20 cellular contexts compared by ENCODE assay signal in genomic region chr3:157172746-157173145, GRCh38. TPM values are rescaled to one million over a fixed set of nuclear protein-coding genes. Genes with fewer than 3 reads are reported as not detected.
DNase-seq lines count a peak whose midpoint lies in the region; ATAC-seq, FAIRE-seq and TF ChIP-seq lines count a peak whose summit lies in the region.
"Had no signal": no experiment of that assay in that cellular context is flagged by ENCODE, and none has a peak within 500 bp of the region (broad histone marks: within the 10 kb centered on the region; RNA-seq: fewer than 3 reads in every experiment).

No MANE protein-coding gene starts in this region.

- no peak for FAIRE-seq in HepG2 (lab: Jason Lieb, UNC)
- FAIRE-seq: H54 had no signal

- H3K27me3 Mint-ChIP-seq in activated CD4-positive, alpha-beta T cell treated with anti-CD3 and anti-CD28 coated beads for 36 hours = no peaks in the 10 kb centered on the region
- H3K27me3 Mint-ChIP-seq in neural crest cell (ENCODE audit: low read depth) = peaks cover 5% of the 10 kb centered on the region

- H3K4me3 ChIP-seq in DND-41 (ENCODE audit: low read depth in 1 of 2, low read length in 2 of 2) = no peak overlapping the region
- H3K4me3 ChIP-seq in breast epithelium = no peak overlapping the region
- H3K4me3 ChIP-seq in HepG2 (replicated peaks in 1 of 3; ENCODE audit: insufficient read depth in 1 of 3, low read depth in 2 of 3, low read length in 3 of 3) = no peak overlapping the region
- H3K4me3 ChIP-seq: spleen had no signal

- H3K9me3 Mint-ChIP-seq in activated CD4-positive, alpha-beta T cell treated with anti-CD3 and anti-CD28 coated beads for 36 hours (ENCODE audit: low read depth) = no peaks in the 10 kb centered on the region
- H3K9me3 Mint-ChIP-seq in neural crest cell = no peaks in the 10 kb centered on the region

- H3K27ac Mint-ChIP-seq in activated CD4-positive, alpha-beta T cell treated with anti-CD3 and anti-CD28 coated beads for 36 hours = peak overlapping the region; percentile 24
- no peak overlapping the region for H3K27ac Mint-ChIP-seq in neural crest cell (ENCODE audit: unreplicated experiment)

- no peak for ATAC-seq in activated CD4-positive, alpha-beta T cell treated with anti-CD3 and anti-CD28 coated beads for 36 hours
- ATAC-seq in DND-41 (ENCODE audit: insufficient read depth, low read depth) (no peak), HepG2 (no peak)
- ATAC-seq: left colon had no signal

- no peak overlapping the region for H3K4me3 Mint-ChIP-seq in activated CD4-positive, alpha-beta T cell treated with anti-CD3 and anti-CD28 coated beads for 36 hours
- H3K4me3 Mint-ChIP-seq in neural crest cell = peak overlapping the region; percentile 76

- 0 out of 2 replicates have a peak overlapping the region, but pooled peaks have one; percentile 20 for H2AFZ ChIP-seq in DND-41 (ENCODE audit: low read depth, low read length)
- H2AFZ ChIP-seq in HepG2 (ENCODE audit: low read length) = no peak overlapping the region

- peaks cover 2% of the 10 kb centered on the region for H3K9me3 ChIP-seq in DND-41 (ENCODE audit: insufficient read depth, low read length, severe bottlenecking)
- H3K9me3 ChIP-seq in breast epithelium = no peaks in the 10 kb centered on the region
- no peaks in the 10 kb centered on the region for H3K9me3 ChIP-seq in HepG2 (ENCODE audit: low read length)
- H3K9me3 ChIP-seq: BE2C, spleen had no signal

- intact Hi-C loops in activated CD4-positive, alpha-beta T cell treated with anti-CD3 and anti-CD28 coated beads for 36 hours (cut with DNase I, micrococcal nuclease) = loop anchor here in 1 of 2 experiments (10.0 kb wide), 1 partner anchor 1472 kb away; the partner anchor contains the start of gene GFM1
- intact Hi-C loops in breast epithelium (cut with DNase I; ENCODE audit: low total_unique reads) = no loop called here
- intact Hi-C loops in HepG2 (cut with micrococcal nuclease; ENCODE audit: unreplicated experiment) = no loop called here

- TF ChIP-seq POLR2A in breast epithelium (IDR thresholded peaks at IDR 0.05) (no peak), HepG2 (IDR thresholded peaks at IDR 0.05; ENCODE audit: insufficient read depth in 1 of 2, low read depth in 2 of 2, low read length in 2 of 2) (no peak)

- no peak for DNase-seq in activated CD4-positive, alpha-beta T cell treated with anti-CD3 and anti-CD28 coated beads for 36 hours
- no peak for DNase-seq in activated CD4-positive, alpha-beta T cell treated with anti-CD3 and anti-CD28 coated beads, Interleukin-2, amount 50 U/mL, for 48 hours
- DNase-seq in DND-41 = no peak
- DNase-seq in breast epithelium (ENCODE audit: low spot score in 2 of 2) = no peak
- DNase-seq in neural crest cell (ENCODE audit: low read depth, low spot score) = no peak
- no peak for DNase-seq in HepG2 (ENCODE audit: low spot score)
- no peak for DNase-seq in SIG-M5 treated with dmso at 0.1 percent for 504 hours (lab: John Stamatoyannopoulos, UW; ENCODE audit: unreplicated experiment)
- no peak for DNase-seq in NCI-H69 (lab: John Stamatoyannopoulos, UW)
- DNase-seq: BE2C; central memory CD4-positive, alpha-beta T cell; KG1; left colon; MV-4-11; NCI-H187; NCI-H2227 treated with DMSO at 0.1 percent for 48 hours; NCI-H82; Right ventricle myocardium superior; spleen; stimulated activated CD4-positive, alpha-beta T cell treated with anti-CD3 and anti-CD28 coated beads, Interleukin-4, amount 100 ng/mL, for 24 hours had no signal

- H3K9ac ChIP-seq in DND-41 (ENCODE audit: low read depth, low read length) = no peak overlapping the region
- no peak overlapping the region for H3K9ac ChIP-seq in HepG2 (ENCODE audit: insufficient read depth, low read depth, low read length)

- CTCF ChIA-PET in activated CD4-positive, alpha-beta T cell treated with anti-CD3 and anti-CD28 coated beads for 36 hours (lab: Charles Lee) = interaction anchor here (1.2 to 1.7 kb wide), 3 partner anchors 10 to 35 kb away, joined by 3 to 4 read pairs (median 3); no protein-coding TSS in a partner anchor
- CTCF ChIA-PET in HepG2 (lab: Yijun Ruan, JAX; ENCODE audit: low intra/inter-chr PET ratio, low total read pairs) = no interaction called here

- TF ChIP-seq CTCF in DND-41 (IDR thresholded peaks at IDR 0.05; ENCODE audit: borderline replicate concordance, extremely low read depth, low read length, poor library complexity, severe bottlenecking) (no peak), breast epithelium (IDR thresholded peaks at IDR 0.05) (no peak), neural crest cell (conservative IDR thresholded peaks at IDR 0.05) (no peak), HepG2 (CRISPR knock-in tag; IDR thresholded peaks at IDR 0.05) (no peak)

- H3K27me3 ChIP-seq in DND-41 (ENCODE audit: insufficient read depth, low read length, poor library complexity) (no peaks in the 10 kb centered on the region), breast epithelium (no peaks in the 10 kb centered on the region), HepG2 (ENCODE audit: control insufficient read depth in 1 of 2, insufficient read depth in 2 of 2, low read length in 2 of 2) (no peaks in the 10 kb centered on the region; a peak in 1 of 5 replicates)
- H3K27me3 ChIP-seq: BE2C, spleen had no signal

- H3K36me3 Mint-ChIP-seq in activated CD4-positive, alpha-beta T cell treated with anti-CD3 and anti-CD28 coated beads for 36 hours (ENCODE audit: low read depth) = peaks cover 10% of the 10 kb centered on the region
- H3K36me3 Mint-ChIP-seq in neural crest cell (ENCODE audit: low read depth) = peaks cover 6% of the 10 kb centered on the region

- POLR2A ChIA-PET in activated CD4-positive, alpha-beta T cell treated with anti-CD3 and anti-CD28 coated beads for 36 hours (lab: Charles Lee) = interaction anchor here (6.1 kb wide), 1 partner anchor 12 kb away, joined by 127 read pairs; the partner anchor contains the start of gene CCNL1
- POLR2A ChIA-PET in HepG2 (lab: Yijun Ruan, JAX) = interaction anchor here (7.5 kb wide), 1 partner anchor 10 kb away, joined by 484 read pairs; the partner anchor contains the start of gene CCNL1

- TF ChIP-seq RAD21 in HepG2 (CRISPR knock-in tag; IDR thresholded peaks at IDR 0.05) = no peak

- H3K27ac ChIP-seq in DND-41 (ENCODE audit: low read length) = no peak overlapping the region
- H3K27ac ChIP-seq in breast epithelium = peak overlapping the region; percentile 9 to 27
- H3K27ac ChIP-seq in HepG2 (ENCODE audit: extremely low read length, insufficient read depth, low read length) = no peak overlapping the region

- in situ Hi-C loops in HepG2 (cut with HindIII; ENCODE audit: extremely low pct_ligation_motif_present, low pct_unique_long_range_greater_than_20kb) = no loop called here

- H4K20me1 ChIP-seq in DND-41 (ENCODE audit: insufficient read depth, low read length) = no peaks in the 10 kb centered on the region
- no peaks in the 10 kb centered on the region for H4K20me1 ChIP-seq in HepG2 (ENCODE audit: insufficient read depth, low read length)

- peaks cover 19% of the 10 kb centered on the region for H3K4me1 Mint-ChIP-seq in activated CD4-positive, alpha-beta T cell treated with anti-CD3 and anti-CD28 coated beads for 36 hours
- H3K4me1 Mint-ChIP-seq in neural crest cell = peaks cover 24% of the 10 kb centered on the region

- peaks cover 29% of the 10 kb centered on the region for H3K79me2 ChIP-seq in DND-41 (ENCODE audit: insufficient read depth, low read length)
- peaks cover 10% of the 10 kb centered on the region for H3K79me2 ChIP-seq in HepG2 (ENCODE audit: insufficient read depth, low read length)

- no peaks in the 10 kb centered on the region for H3K36me3 ChIP-seq in DND-41 (ENCODE audit: insufficient read depth, low read length)
- H3K36me3 ChIP-seq in breast epithelium = no peaks in the 10 kb centered on the region
- no peaks in the 10 kb centered on the region for H3K36me3 ChIP-seq in HepG2 (replicated peaks in 1 of 2; ENCODE audit: control insufficient read depth in 1 of 2, insufficient read depth in 2 of 2, low read length in 2 of 2)
- H3K36me3 ChIP-seq: BE2C, spleen had no signal

- WGBS in HepG2 (ENCODE audit: low lambda C conversion rate) = 55% methylated on average over 4 of the region's 4 CpGs

- H3K4me1 ChIP-seq in DND-41 (ENCODE audit: insufficient read depth, low read length) (peaks cover 21% of the 10 kb centered on the region), breast epithelium (peaks cover 0 to 10% of the 10 kb centered on the region in 2 donors), HepG2 (ENCODE audit: insufficient read depth, low read length) (peaks cover 30% of the 10 kb centered on the region)

- BruUV-seq in HepG2 (replicated peaks; lab: Mats Ljungman, UMichigan) = no TSS peak

- TF ChIP-seq EP300 in HepG2 (IDR thresholded peaks at IDR 0.05; ENCODE audit: low read depth in 2 of 2, low read length in 2 of 2) = no peak
- no peak for TF ChIP-seq EP300 in HepG2 (CRISPR knock-in tag; IDR thresholded peaks at IDR 0.05; ENCODE audit: borderline replicate concordance)

- H3K4me2 ChIP-seq in DND-41 (ENCODE audit: insufficient read depth, low read length) (no peak overlapping the region), HepG2 (ENCODE audit: low read depth, low read length) (no peak overlapping the region)

RNA-seq across cellular contexts. Expression of gene CCNL1, which starts 12.8 kb away (rescaled TPM):
- 100 to 1,000 TPM; 163 to 215 TPM for total RNA-seq in activated CD4-positive, alpha-beta T cell treated with anti-CD3 and anti-CD28 coated beads for 36 hours
- total RNA-seq in breast epithelium = 100 to 1,000 TPM; 270 to 573 (median 300) TPM
- 127 and 136 TPM in 2 replicates for total RNA-seq in neural crest cell
- 23.5 and 151 TPM in 2 replicates for total RNA-seq in HepG2 (2016; rRNA removed; fragmentation: Illumina TruSeq; extraction: Trizol)
- total RNA-seq in HepG2 (2016; cell fraction: cytosol; rRNA removed; fragmentation: Illumina TruSeq; extraction: Trizol; ENCODE audit: low read depth) = 18.9 and 19.9 TPM in 2 replicates
- total RNA-seq in HepG2 (2016; cell fraction: insoluble cytoplasmic fraction; rRNA removed; fragmentation: Illumina TruSeq; extraction: Trizol) = 22.0 and 151 TPM in 2 replicates
- 19.5 and 22.9 TPM in 2 replicates for total RNA-seq in HepG2 (2016; cell fraction: membrane; rRNA removed; fragmentation: Illumina TruSeq; extraction: Trizol)
- total RNA-seq in HepG2 (2016; cell fraction: nucleus; rRNA removed; fragmentation: Illumina TruSeq; extraction: Trizol) = 552 TPM in 2 replicates
- polyA plus RNA-seq in HepG2 (2011; rRNA removed) = 303 and 309 TPM in 2 replicates
- 35.9 and 39.3 TPM in 2 replicates for polyA plus RNA-seq in HepG2 (2011; cell fraction: cytosol; rRNA removed)
- polyA plus RNA-seq in HepG2 (2011; cell fraction: nucleus; rRNA removed) = 1,033 and 1,155 TPM in 2 replicates
- 118 and 121 TPM in 2 replicates for polyA plus RNA-seq in HepG2 (2012)
- polyA plus RNA-seq in HepG2 (2016; cell fraction: cytosol; fragmentation: Illumina TruSeq; extraction: Trizol; ENCODE audit: low read depth) = 4.9 and 6.1 TPM in 2 replicates
- polyA plus RNA-seq in HepG2 (2016; cell fraction: insoluble cytoplasmic fraction; fragmentation: Illumina TruSeq; extraction: Trizol; ENCODE audit: low read depth) = 26.1 and 28.4 TPM in 2 replicates
- 6.6 and 9.0 TPM in 2 replicates for polyA plus RNA-seq in HepG2 (2016; cell fraction: membrane; fragmentation: Illumina TruSeq; extraction: Trizol; ENCODE audit: low read depth)
- 607 and 612 TPM in 2 replicates for polyA plus RNA-seq in HepG2 (2016; cell fraction: nucleus; fragmentation: Illumina TruSeq; extraction: Trizol; ENCODE audit: insufficient read depth, low read depth)
- polyA minus RNA-seq in HepG2 (2011; rRNA and poly(A)+ RNA removed; ENCODE audit: low replicate concordance) = 138 and 193 TPM in 2 replicates
- polyA minus RNA-seq in HepG2 (2011; cell fraction: cytosol; rRNA and poly(A)+ RNA removed) = 30.6 and 49.5 TPM in 2 replicates
- 1,410 and 1,557 TPM in 2 replicates for polyA minus RNA-seq in HepG2 (2011; cell fraction: nucleus; rRNA and poly(A)+ RNA removed)

Comparison
In these comparisons a context has a peak if more than half of its experiments do, and no peak if none do; other contexts are left out.
1. H3K27ac ChIP-seq: peak in breast epithelium (2 of 2); none in DND-41 (single experiment) and HepG2 (single experiment).